In the genomic region with DNA sequence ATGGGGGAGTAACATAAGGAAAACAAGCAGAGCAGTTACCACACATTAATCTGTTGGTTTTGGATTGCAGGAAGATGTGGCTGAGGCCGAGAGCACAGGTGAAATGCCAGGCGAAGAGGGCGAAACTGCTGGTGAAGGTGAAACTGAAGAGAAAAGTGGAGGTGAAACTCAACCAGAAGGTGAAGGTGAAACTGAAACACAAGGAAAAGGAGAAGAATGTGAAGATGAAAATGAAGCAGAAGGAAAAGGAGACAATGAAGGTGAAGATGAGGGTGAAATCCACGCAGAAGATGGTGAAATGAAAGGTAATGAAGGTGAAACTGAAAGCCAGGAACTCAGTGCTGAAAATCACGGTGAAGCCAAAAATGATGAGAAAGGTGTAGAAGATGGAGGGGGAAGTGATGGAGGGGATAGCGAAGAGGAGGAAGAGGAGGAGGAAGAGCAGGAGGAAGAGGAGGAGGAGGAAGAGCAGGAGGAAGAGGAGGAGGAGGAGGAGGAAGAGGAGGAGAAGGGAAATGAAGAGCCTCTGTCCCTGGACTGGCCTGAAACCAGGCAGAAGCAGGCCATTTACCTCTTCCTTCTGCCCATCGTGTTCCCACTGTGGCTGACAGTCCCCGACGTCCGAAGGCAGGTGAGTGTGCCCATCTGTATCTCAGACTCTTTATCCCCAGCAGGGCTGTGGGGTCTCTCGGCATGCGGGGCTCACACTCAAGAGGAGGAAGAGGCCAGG, we compare ENCODE assay signal across 24 cellular contexts. TPM values are rescaled to one million over a fixed set of nuclear protein-coding genes. Genes with fewer than 3 reads are reported as not detected.
DNase-seq lines count a peak whose midpoint lies in the region; ATAC-seq and TF ChIP-seq lines count a peak whose summit lies in the region.
"Had no signal": no experiment of that assay in that cellular context is flagged by ENCODE, and none has a peak within 500 bp of the region (broad histone marks: within the 10 kb centered on the region; RNA-seq: fewer than 3 reads in every experiment).

No MANE protein-coding gene starts in this region.

- H3K4me3 ChIP-seq in neuronal stem cell (ENCODE audit: low read length in 2 of 2): no peak overlapping the region
- H3K4me3 ChIP-seq: gastrocnemius medialis, upper lobe of left lung had no signal

- peaks cover 13% of the 10 kb centered on the region for H3K4me1 Mint-ChIP-seq in activated T-cell treated with anti-CD3 and anti-CD28 coated beads, Interleukin-2, amount 50 U/mL, for 72 hours (ENCODE audit: low read depth)
- peaks cover 4% of the 10 kb centered on the region for H3K4me1 Mint-ChIP-seq in activated T-cell treated with anti-CD3 and anti-CD28 coated beads, Interleukin-2, amount 50 U/mL, for 4 hours (ENCODE audit: low read depth)
- peaks cover 9% of the 10 kb centered on the region for H3K4me1 Mint-ChIP-seq in activated naive CD8-positive, alpha-beta T cell treated with anti-CD3 and anti-CD28 coated beads, Interleukin-2, amount 10 ng/mL, durations not matched to agents 7 days and 5 days
- H3K4me1 Mint-ChIP-seq: mesothelial cell of epicardium had no signal

- H4K91ac ChIP-seq in neuronal stem cell (ENCODE audit: low read depth, low read length, poor library complexity): no peak overlapping the region

- no peaks in the 10 kb centered on the region for H3K9me3 ChIP-seq in neuronal stem cell (replicated peaks in 1 of 2; ENCODE audit: control insufficient read depth in 2 of 2, insufficient read depth in 1 of 2, low read depth in 1 of 2, low read length in 2 of 2)
- H3K9me3 ChIP-seq: gastrocnemius medialis, upper lobe of left lung had no signal

- peak overlapping the region; percentile 18 for H3K27ac Mint-ChIP-seq in activated T-cell treated with anti-CD3 and anti-CD28 coated beads, Interleukin-2, amount 50 U/mL, for 72 hours
- H3K27ac Mint-ChIP-seq in activated naive CD8-positive, alpha-beta T cell treated with anti-CD3 and anti-CD28 coated beads, Interleukin-2, amount 10 ng/mL, durations not matched to agents 7 days and 5 days: peak overlapping the region; percentile 57
- H3K27ac Mint-ChIP-seq: activated CD4-positive, alpha-beta T cell treated with anti-CD3 and anti-CD28 coated beads, Interleukin-2, amount 10 ng/mL, durations not matched to agents 24 days and 14 days; activated naive CD4-positive, alpha-beta T cell treated with anti-CD3 and anti-CD28 coated beads, Interleukin-2, amount 10 ng/mL, durations not matched to agents 7 days and 5 days; activated T-helper 1 cell treated with anti-CD3 and anti-CD28 coated beads, Interleukin-12 subunit alpha, Interleukin-12 subunit beta, Interleukin-2, Interleukin-4 antibody, amounts not matched to agents 30 ng/mL and 10 ng/mL and 1 ng/mL, durations not matched to agents 14 hours and 24 hours and 36 hours; mesothelial cell of epicardium had no signal

- no peaks in the 10 kb centered on the region for H3K79me1 ChIP-seq in neuronal stem cell (ENCODE audit: low read depth, low read length)

- ATAC-seq in activated T-cell treated with anti-CD3 and anti-CD28 coated beads, Interleukin-2, amount 50 U/mL, for 72 hours (replicated peaks in 1 of 2): no peak
- ATAC-seq in activated T-cell treated with anti-CD3 and anti-CD28 coated beads, Interleukin-2, amount 50 U/mL, for 4 hours: no peak
- ATAC-seq in activated naive CD8-positive, alpha-beta T cell treated with anti-CD3 and anti-CD28 coated beads, Interleukin-2, amount 10 ng/mL, durations not matched to agents 7 days and 5 days (ENCODE audit: low read depth): no peak
- ATAC-seq: gastrocnemius medialis, Panc1 had no signal

- no peak overlapping the region for H2BK15ac ChIP-seq in neuronal stem cell (ENCODE audit: low read length)

- no peak overlapping the region for H2BK12ac ChIP-seq in neuronal stem cell (ENCODE audit: low read length)

- no peak overlapping the region for H2AFZ ChIP-seq in neuronal stem cell (ENCODE audit: low read length)

- intact Hi-C loops in posterior cingulate gyrus (cut with DNase I): no loop called here

- whole genome bisulfite sequencing in neuronal stem cell (ENCODE audit: extremely low coverage in 2 of 2, insufficient read length in 2 of 2, insufficient replicate concordance in 1 of 2), 2 donors: 100% methylated on average over 1 of the region's 12 CpGs; no CpG with 5 or more reads in 1 of the 2 donors

- POLR2A ChIA-PET in activated naive CD8-positive, alpha-beta T cell treated with anti-CD3 and anti-CD28 coated beads, Interleukin-2, amount 10 ng/mL, durations not matched to agents 7 days and 5 days (lab: Charles Lee): no interaction called here

- no peaks in the 10 kb centered on the region for H3K27me3 Mint-ChIP-seq in activated T-cell treated with anti-CD3 and anti-CD28 coated beads, Interleukin-2, amount 50 U/mL, for 72 hours (ENCODE audit: low read depth)
- H3K27me3 Mint-ChIP-seq in activated T-cell treated with anti-CD3 and anti-CD28 coated beads, Interleukin-2, amount 50 U/mL, for 4 hours (ENCODE audit: low read depth): no peaks in the 10 kb centered on the region
- H3K27me3 Mint-ChIP-seq in activated naive CD8-positive, alpha-beta T cell treated with anti-CD3 and anti-CD28 coated beads, Interleukin-2, amount 10 ng/mL, durations not matched to agents 7 days and 5 days: no peaks in the 10 kb centered on the region
- H3K27me3 Mint-ChIP-seq: activated CD4-positive, alpha-beta T cell treated with anti-CD3 and anti-CD28 coated beads, Interleukin-2, amount 10 ng/mL, durations not matched to agents 24 days and 14 days; activated naive CD4-positive, alpha-beta T cell treated with anti-CD3 and anti-CD28 coated beads, Interleukin-2, amount 10 ng/mL, durations not matched to agents 7 days and 5 days had no signal

- H3K27ac ChIP-seq in neuronal stem cell (replicated peaks; ENCODE audit: low read length): no peak overlapping the region
- H3K27ac ChIP-seq: gastrocnemius medialis, upper lobe of left lung had no signal

- peak overlapping the region; percentile 20 for H3K23ac ChIP-seq in neuronal stem cell (ENCODE audit: low read depth, low read length, poor library complexity)

- no peak overlapping the region for H2AK5ac ChIP-seq in neuronal stem cell (ENCODE audit: low read depth, low read length)

- no peak overlapping the region for H2BK120ac ChIP-seq in neuronal stem cell (ENCODE audit: low read depth, low read length)

- H3K36me3 ChIP-seq in neuronal stem cell (replicated peaks in 1 of 2; ENCODE audit: control insufficient read depth in 2 of 2, insufficient read depth in 2 of 2, low read length in 2 of 2): peaks cover 0 to 13% of the 10 kb centered on the region in 2 donors

- peaks cover 0 to 3% of the 10 kb centered on the region in 2 donors for H3K4me1 ChIP-seq in neuronal stem cell (ENCODE audit: control insufficient read depth in 2 of 2, insufficient read depth in 1 of 2, low read depth in 1 of 2, low read length in 2 of 2)
- H3K4me1 ChIP-seq: gastrocnemius medialis had no signal

- H4K8ac ChIP-seq in neuronal stem cell (ENCODE audit: low read depth, low read length): no peak overlapping the region

- no peaks in the 10 kb centered on the region for H3K27me3 ChIP-seq in neuronal stem cell (ENCODE audit: control insufficient read depth in 3 of 3, insufficient read depth in 3 of 3, low read depth in 1 of 3, low read length in 3 of 3)
- H3K27me3 ChIP-seq: gastrocnemius medialis, upper lobe of left lung had no signal

- H3K4me3 Mint-ChIP-seq in activated T-cell treated with anti-CD3 and anti-CD28 coated beads, Interleukin-2, amount 50 U/mL, for 72 hours: no peak overlapping the region
- no peak overlapping the region for H3K4me3 Mint-ChIP-seq in activated T-cell treated with anti-CD3 and anti-CD28 coated beads, Interleukin-2, amount 50 U/mL, for 4 hours
- no peak overlapping the region for H3K4me3 Mint-ChIP-seq in activated naive CD8-positive, alpha-beta T cell treated with anti-CD3 and anti-CD28 coated beads, Interleukin-2, amount 10 ng/mL, durations not matched to agents 7 days and 5 days
- H3K4me3 Mint-ChIP-seq: activated CD4-positive, alpha-beta T cell treated with anti-CD3 and anti-CD28 coated beads, Interleukin-2, amount 10 ng/mL, durations not matched to agents 24 days and 14 days; activated naive CD4-positive, alpha-beta T cell treated with anti-CD3 and anti-CD28 coated beads, Interleukin-2, amount 10 ng/mL, durations not matched to agents 7 days and 5 days; activated T-helper 1 cell treated with anti-CD3 and anti-CD28 coated beads, Interleukin-12 subunit alpha, Interleukin-12 subunit beta, Interleukin-2, Interleukin-4 antibody, amounts not matched to agents 30 ng/mL and 10 ng/mL and 1 ng/mL, durations not matched to agents 14 hours and 24 hours and 36 hours; mesothelial cell of epicardium had no signal

- no peak for TF ChIP-seq CTCF in GM13976 (IDR thresholded peaks at IDR 0.05; ENCODE audit: borderline replicate concordance, control extremely low read depth, extremely low read depth, insufficient read depth, missing control alignments)

- no peak overlapping the region for H3K18ac ChIP-seq in neuronal stem cell (ENCODE audit: low read length)

- no peak overlapping the region for H3K4me2 ChIP-seq in neuronal stem cell (ENCODE audit: insufficient read depth, low read length, poor library complexity, severe bottlenecking)

- in situ Hi-C loops in GM13976 (cut with MboI; ENCODE audit: low sequenced_read_pairs, unreplicated experiment): no loop called here

- no peak overlapping the region for H2BK5ac ChIP-seq in neuronal stem cell (ENCODE audit: low read length)

- no peak for DNase-seq in activated T-cell treated with anti-CD3 and anti-CD28 coated beads, Interleukin-2, amount 50 U/mL, for 72 hours
- DNase-seq in activated T-cell treated with anti-CD3 and anti-CD28 coated beads, Interleukin-2, amount 50 U/mL, for 4 hours: no peak
- peak; percentile 4 for DNase-seq in GM13976 (ENCODE audit: low spot score)
- DNase-seq in activated naive CD8-positive, alpha-beta T cell treated with anti-CD3 and anti-CD28 coated beads, Interleukin-2, amount 10 ng/mL, durations not matched to agents 7 days and 5 days: no peak
- DNase-seq in neuronal stem cell (ENCODE audit: low spot score): no peak
- DNase-seq in posterior cingulate gyrus: no peak
- no peak for DNase-seq in activated CD4-positive, alpha-beta T cell treated with anti-CD3 and anti-CD28 coated beads for 4 hours
- no peak for DNase-seq in NCI-H1048 (lab: John Stamatoyannopoulos, UW)
- DNase-seq: activated CD4-positive, alpha-beta T cell treated with anti-CD3 and anti-CD28 coated beads, Interleukin-2, amount 10 ng/mL, durations not matched to agents 24 days and 14 days; activated naive CD4-positive, alpha-beta T cell treated with anti-CD3 and anti-CD28 coated beads, Interleukin-2, amount 10 ng/mL, durations not matched to agents 7 days and 5 days; DMS 273 treated with DMSO at 0.1 percent for 48 hours; gastrocnemius medialis; Kasumi-1; kidney glomerular epithelial cell; NCI-H1436; NCI-H2081 treated with DMSO at 0.1 percent for 48 hours; NCI-H345; SHP77; stimulated activated CD4-positive, alpha-beta T cell treated with anti-CD3 and anti-CD28 coated beads, Interleukin-15, amount 100 ng/mL, for 24 hours; stimulated activated CD4-positive, alpha-beta T cell treated with anti-CD3 and anti-CD28 coated beads, Interleukin-4, amount 100 ng/mL, for 4 hours; upper lobe of left lung had no signal

- H3K9ac ChIP-seq in neuronal stem cell (ENCODE audit: low read depth, low read length, poor library complexity): no peak overlapping the region

- H3K14ac ChIP-seq in neuronal stem cell (ENCODE audit: low read length): no peak overlapping the region

- no peaks in the 10 kb centered on the region for H3K9me3 Mint-ChIP-seq in activated T-cell treated with anti-CD3 and anti-CD28 coated beads, Interleukin-2, amount 50 U/mL, for 72 hours
- H3K9me3 Mint-ChIP-seq in activated T-cell treated with anti-CD3 and anti-CD28 coated beads, Interleukin-2, amount 50 U/mL, for 4 hours: no peaks in the 10 kb centered on the region
- no peaks in the 10 kb centered on the region for H3K9me3 Mint-ChIP-seq in activated naive CD8-positive, alpha-beta T cell treated with anti-CD3 and anti-CD28 coated beads, Interleukin-2, amount 10 ng/mL, durations not matched to agents 7 days and 5 days
- H3K9me3 Mint-ChIP-seq: activated CD4-positive, alpha-beta T cell treated with anti-CD3 and anti-CD28 coated beads, Interleukin-2, amount 10 ng/mL, durations not matched to agents 24 days and 14 days; activated naive CD4-positive, alpha-beta T cell treated with anti-CD3 and anti-CD28 coated beads, Interleukin-2, amount 10 ng/mL, durations not matched to agents 7 days and 5 days; activated T-helper 1 cell treated with anti-CD3 and anti-CD28 coated beads, Interleukin-12 subunit alpha, Interleukin-12 subunit beta, Interleukin-2, Interleukin-4 antibody, amounts not matched to agents 30 ng/mL and 10 ng/mL and 1 ng/mL, durations not matched to agents 14 hours and 24 hours and 36 hours; mesothelial cell of epicardium had no signal

- peaks cover 4 to 9% of the 10 kb centered on the region in 2 donors for H3K36me3 Mint-ChIP-seq in activated T-cell treated with anti-CD3 and anti-CD28 coated beads, Interleukin-2, amount 50 U/mL, for 72 hours (ENCODE audit: insufficient read depth in 2 of 2)
- peaks cover 24% of the 10 kb centered on the region for H3K36me3 Mint-ChIP-seq in activated T-cell treated with anti-CD3 and anti-CD28 coated beads, Interleukin-2, amount 50 U/mL, for 4 hours (ENCODE audit: insufficient read depth)
- H3K36me3 Mint-ChIP-seq in activated naive CD8-positive, alpha-beta T cell treated with anti-CD3 and anti-CD28 coated beads, Interleukin-2, amount 10 ng/mL, durations not matched to agents 7 days and 5 days: peaks cover 37% of the 10 kb centered on the region

- no peak overlapping the region for H3K4ac ChIP-seq in neuronal stem cell (ENCODE audit: low read length)

RNA-seq across cellular contexts. Expression of gene SLC24A1, which starts 28.7 kb away (rescaled TPM):
- 10 to 100 TPM in 1 of 2 donors, 1 to 10 TPM in 1; 7.7 to 12.9 TPM for total RNA-seq in activated T-cell treated with anti-CD3 and anti-CD28 coated beads, Interleukin-2, amount 50 U/mL, for 72 hours
- 1 to 10 TPM; 3.2 to 3.4 (median 3.3) TPM for total RNA-seq in activated T-cell treated with anti-CD3 and anti-CD28 coated beads, Interleukin-2, amount 50 U/mL, for 4 hours
- total RNA-seq in activated naive CD8-positive, alpha-beta T cell treated with anti-CD3 and anti-CD28 coated beads, Interleukin-2, amount 10 ng/mL, durations not matched to agents 7 days and 5 days: 1 to 10 TPM; 4.9 to 7.1 TPM
- polyA plus RNA-seq in neuronal stem cell (2013, experiment 1 of 2): 4.8 TPM
- polyA plus RNA-seq in neuronal stem cell (2013, experiment 2 of 2): 4.6 TPM

RNA-seq across cellular contexts. Expression of gene INTS14, which starts 39.5 kb away (rescaled TPM):
- total RNA-seq in activated T-cell treated with anti-CD3 and anti-CD28 coated beads, Interleukin-2, amount 50 U/mL, for 72 hours: 10 to 100 TPM; 48.9 to 53.7 TPM
- 10 to 100 TPM; 58.1 to 65.6 (median 64.4) TPM for total RNA-seq in activated T-cell treated with anti-CD3 and anti-CD28 coated beads, Interleukin-2, amount 50 U/mL, for 4 hours
- total RNA-seq in activated naive CD8-positive, alpha-beta T cell treated with anti-CD3 and anti-CD28 coated beads, Interleukin-2, amount 10 ng/mL, durations not matched to agents 7 days and 5 days: 10 to 100 TPM; 42.8 to 43.0 TPM
- 34.5 TPM for polyA plus RNA-seq in neuronal stem cell (2013, experiment 1 of 2)
- polyA plus RNA-seq in neuronal stem cell (2013, experiment 2 of 2): 33.6 TPM
